ENCODE assay signal across 10 cellular contexts in the genomic region with DNA sequence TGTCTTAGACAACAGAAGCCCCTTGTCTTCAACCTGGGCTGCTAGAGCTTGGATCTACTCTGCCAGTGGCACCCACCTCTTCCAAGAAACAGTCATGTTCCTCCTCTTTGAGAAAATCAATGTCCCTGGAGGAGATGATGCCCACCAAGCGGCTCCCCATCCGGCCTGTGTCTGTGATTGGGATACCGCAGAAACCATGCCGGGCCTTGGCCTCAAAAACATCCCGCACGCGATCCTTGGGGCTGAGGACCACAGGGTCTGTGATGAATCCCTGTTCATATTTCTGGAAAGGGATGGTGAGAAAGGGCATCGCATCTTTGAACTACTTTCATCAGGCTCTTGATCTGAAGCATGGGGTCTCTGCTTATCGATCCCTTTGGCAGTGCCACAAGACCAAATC. TPM values are rescaled to one million over a fixed set of nuclear protein-coding genes. Genes with fewer than 3 reads are reported as not detected.
DNase-seq lines count a peak whose midpoint lies in the region; ATAC-seq and TF ChIP-seq lines count a peak whose summit lies in the region.
"Had no signal": no experiment of that assay in that cellular context is flagged by ENCODE, and none has a peak within 500 bp of the region (broad histone marks: within the 10 kb centered on the region; RNA-seq: fewer than 3 reads in every experiment).

No MANE protein-coding gene starts in this region.

- H3K9me3 ChIP-seq in hepatocyte (ENCODE audit: low read depth) = no peaks in the 10 kb centered on the region
- no peaks in the 10 kb centered on the region for H3K9me3 ChIP-seq in transverse colon
- H3K9me3 ChIP-seq: lower lobe of right lung had no signal

- H3K27me3 ChIP-seq in hepatocyte (no peaks in the 10 kb centered on the region), transverse colon (no peaks in the 10 kb centered on the region)

- POLR2A ChIA-PET in T-cell (lab: Charles Lee) = no interaction called here

- in situ Hi-C loops in transverse colon (cut with MboI; ENCODE audit: low pct_ligation_motif_present in 1 of 4, low pct_unique_long_range_greater_than_20kb in 1 of 4, low sequenced_read_pairs in 3 of 4) = no loop called here

- TF ChIP-seq EP300 in transverse colon (IDR thresholded peaks at IDR 0.05; ENCODE audit: low read depth) = no peak

- H3K4me3 Mint-ChIP-seq in T-cell = peak overlapping the region in 2 of 3 donors; percentile 3 to 89

- peak overlapping the region; percentile 92 to 99 for H3K27ac Mint-ChIP-seq in activated naive CD4-positive, alpha-beta T cell treated with anti-CD3 and anti-CD28 coated beads, Interleukin-2, amount 50 U/mL, for 72 hours
- H3K27ac Mint-ChIP-seq in T-cell = peak overlapping the region; percentile 91 to 93

- intact Hi-C loops in transverse colon (cut with DNase I; ENCODE audit: low total_unique reads) = no loop called here

- no peaks in the 10 kb centered on the region for H3K27me3 Mint-ChIP-seq in T-cell

- peak overlapping the region; percentile 95 for H3K4me2 ChIP-seq in hepatocyte

- peaks cover 49% of the 10 kb centered on the region for H3K79me2 ChIP-seq in hepatocyte

- 95% methylated on average over 9 of the region's 9 CpGs for WGBS in hepatocyte (ENCODE audit: low lambda C conversion rate, missing lambda C conversion rate)
- WGBS in transverse colon (ENCODE audit: low coverage in 1 of 2), 2 donors = 94% methylated on average over 9 of the region's 9 CpGs; no CpG with 5 or more reads in 1 of the 2 donors

- CTCF ChIA-PET in T-cell (lab: Charles Lee) = no interaction called here

- no peak overlapping the region for H2AFZ ChIP-seq in hepatocyte

- no peak for ATAC-seq in activated naive CD4-positive, alpha-beta T cell treated with anti-CD3 and anti-CD28 coated beads, Interleukin-2, amount 50 U/mL, for 72 hours
- ATAC-seq in T-cell (replicated peaks in 1 of 4) (no peak), GM19023 (IDR thresholded peaks at IDR 0.05; ENCODE audit: unreplicated experiment) (no peak)
- ATAC-seq: lower lobe of right lung had no signal

- no peaks in the 10 kb centered on the region for H3K9me2 ChIP-seq in hepatocyte (replicated peaks; ENCODE audit: insufficient read depth)

- H3K36me3 ChIP-seq in hepatocyte (replicated peaks; ENCODE audit: insufficient read depth, low read depth) (no peaks in the 10 kb centered on the region), transverse colon (peaks cover 0 to 35% (median 6%) of the 10 kb centered on the region in 4 donors)

- no peak for DNase-seq in activated naive CD4-positive, alpha-beta T cell treated with anti-CD3 and anti-CD28 coated beads, Interleukin-2, amount 50 U/mL, for 72 hours (ENCODE audit: low spot score in 2 of 2)
- no peak for DNase-seq in activated naive CD4-positive, alpha-beta T cell (lab: John Stamatoyannopoulos, UW)
- DNase-seq in T-cell = no peak
- DNase-seq in hepatocyte (ENCODE audit: low spot score) = no peak
- DNase-seq in transverse colon = no peak
- DNase-seq in COLO668 (lab: John Stamatoyannopoulos, UW; ENCODE audit: unreplicated experiment) = no peak
- DNase-seq in activated CD4-positive, CD25-positive, alpha-beta regulatory T cell treated with anti-CD3 and anti-CD28 coated beads, Interleukin-2, amount 50 U/mL, for 72 hours = no peak
- DNase-seq: amniotic stem cell, lower lobe of right lung had no signal

- H3K27ac ChIP-seq in hepatocyte (peak overlapping the region; percentile 87), transverse colon (peak overlapping the region in 3 of 4 donors; percentile 89 to 94 (median 91))

- no peaks in the 10 kb centered on the region for H3K9me3 Mint-ChIP-seq in activated naive CD4-positive, alpha-beta T cell treated with anti-CD3 and anti-CD28 coated beads, Interleukin-2, amount 50 U/mL, for 72 hours
- no peaks in the 10 kb centered on the region for H3K9me3 Mint-ChIP-seq in T-cell

- TF ChIP-seq CTCF in hepatocyte (IDR thresholded peaks at IDR 0.05; ENCODE audit: poor library complexity) (no peak), transverse colon (IDR thresholded peaks at IDR 0.05) (no peak)

- H3K4me1 Mint-ChIP-seq in T-cell = peaks cover 47 to 55% (median 55%) of the 10 kb centered on the region in 3 donors

- no peak for TF ChIP-seq POLR2A in transverse colon (IDR thresholded peaks at IDR 0.05)

- no peak overlapping the region for H3K4me3 ChIP-seq in hepatocyte
- no peak overlapping the region for H3K4me3 ChIP-seq in transverse colon

- no peaks in the 10 kb centered on the region for H4K20me1 ChIP-seq in hepatocyte (ENCODE audit: insufficient read depth, poor library complexity, severe bottlenecking)

- H3K36me3 Mint-ChIP-seq in activated naive CD4-positive, alpha-beta T cell treated with anti-CD3 and anti-CD28 coated beads, Interleukin-2, amount 50 U/mL, for 72 hours = peaks cover 62 to 72% of the 10 kb centered on the region in 2 donors
- peaks cover 36% of the 10 kb centered on the region for H3K36me3 Mint-ChIP-seq in T-cell

- H3K4me1 ChIP-seq in hepatocyte (ENCODE audit: insufficient read depth) = peaks cover 21% of the 10 kb centered on the region
- peaks cover 17 to 29% (median 23%) of the 10 kb centered on the region in 4 donors for H3K4me1 ChIP-seq in transverse colon

RNA-seq across cellular contexts. Expression of a gene that starts 1.6 kb away (rescaled TPM):
- total RNA-seq in activated naive CD4-positive, alpha-beta T cell treated with anti-CD3 and anti-CD28 coated beads, Interleukin-2, amount 50 U/mL, for 72 hours = 100 to 1,000 TPM; 538 to 637 TPM
- total RNA-seq in T-cell = 100 to 1,000 TPM; 110 to 160 (median 149) TPM
- 180 and 184 TPM in 2 replicates for total RNA-seq in hepatocyte
- 115 TPM in 2 replicates for polyA plus RNA-seq in hepatocyte
- total RNA-seq in transverse colon = 100 to 1,000 TPM in 1 of 4 donors, 10 to 100 TPM in 3; 25.1 to 106 (median 72.7) TPM

RNA-seq across cellular contexts. Expression of a gene that starts 5.7 kb away (rescaled TPM):
- 10 to 100 TPM; 60.3 to 80.8 TPM for total RNA-seq in activated naive CD4-positive, alpha-beta T cell treated with anti-CD3 and anti-CD28 coated beads, Interleukin-2, amount 50 U/mL, for 72 hours
- total RNA-seq in T-cell = 10 to 100 TPM; 62.8 to 92.1 (median 78.1) TPM
- 58.7 and 70.7 TPM in 2 replicates for total RNA-seq in hepatocyte
- 140 and 173 TPM in 2 replicates for polyA plus RNA-seq in hepatocyte
- 100 to 1,000 TPM in 1 of 4 donors, 10 to 100 TPM in 3; 30.4 to 125 (median 88.1) TPM for total RNA-seq in transverse colon

RNA-seq across cellular contexts. Expression of a gene that starts 9.3 kb away (rescaled TPM):
- total RNA-seq in activated naive CD4-positive, alpha-beta T cell treated with anti-CD3 and anti-CD28 coated beads, Interleukin-2, amount 50 U/mL, for 72 hours = 10 to 100 TPM; 22.9 to 27.1 TPM
- total RNA-seq in T-cell (10 to 100 TPM; 20.8 to 35.1 (median 30.3) TPM), hepatocyte (25.0 and 29.3 TPM in 2 replicates), transverse colon (100 to 1,000 TPM in 1 of 4 donors, 10 to 100 TPM in 3; 30.4 to 136 (median 42.0) TPM)
- polyA plus RNA-seq in hepatocyte = 27.0 and 40.6 TPM in 2 replicates

RNA-seq across cellular contexts. Expression of a gene that starts 20.4 kb away (rescaled TPM):
- 100 to 1,000 TPM; 140 to 173 TPM for total RNA-seq in activated naive CD4-positive, alpha-beta T cell treated with anti-CD3 and anti-CD28 coated beads, Interleukin-2, amount 50 U/mL, for 72 hours
- total RNA-seq in T-cell (100 to 1,000 TPM; 204 to 300 (median 293) TPM), hepatocyte (124 and 157 TPM in 2 replicates), transverse colon (100 to 1,000 TPM in 3 of 4 donors, 10 to 100 TPM in 1; 76.0 to 162 (median 146) TPM)
- 190 and 215 TPM in 2 replicates for polyA plus RNA-seq in hepatocyte

RNA-seq across cellular contexts. Expression of a gene that starts 37.6 kb away (rescaled TPM):
- total RNA-seq in activated naive CD4-positive, alpha-beta T cell treated with anti-CD3 and anti-CD28 coated beads, Interleukin-2, amount 50 U/mL, for 72 hours = 10 to 100 TPM; 24.3 to 33.3 TPM
- total RNA-seq in T-cell = 10 to 100 TPM; 40.4 to 79.0 (median 73.6) TPM
- 39.4 and 42.5 TPM in 2 replicates for total RNA-seq in hepatocyte
- polyA plus RNA-seq in hepatocyte = 84.0 and 85.3 TPM in 2 replicates
- 100 to 1,000 TPM in 1 of 4 donors, 10 to 100 TPM in 3; 43.4 to 100 (median 76.6) TPM for total RNA-seq in transverse colon
